In genomic region chr1:185208626-185209170, GRCh38 we compare ENCODE assay signal across 15 cellular contexts.
"Had no signal": no experiment of that assay in that cellular context is flagged by ENCODE, and none has a peak within 500 bp of the region (broad histone marks: within the 10 kb centered on the region; RNA-seq: fewer than 3 reads in every experiment).

No MANE protein-coding gene starts in this region.

- H3K9me3 ChIP-seq: colonic mucosa, thoracic aorta had no signal

- H3K27ac ChIP-seq: breast epithelium, colonic mucosa, parathyroid adenoma, thoracic aorta had no signal

- H3K36me3 ChIP-seq: breast epithelium, colonic mucosa had no signal

- H3K4me1 Mint-ChIP-seq: activated naive CD4-positive, alpha-beta T cell treated with anti-CD3 and anti-CD28 coated beads, Interleukin-2, amount 50 U/mL, for 24 hours; stimulated activated naive CD8-positive, alpha-beta T cell treated with anti-CD3 and anti-CD28 coated beads, Interleukin-15, amount 100 ng/mL, for 72 hours had no signal

- H3K27ac Mint-ChIP-seq: activated naive CD4-positive, alpha-beta T cell treated with anti-CD3 and anti-CD28 coated beads, Interleukin-2, amount 50 U/mL, for 24 hours; activated T-helper 2 cell treated with anti-CD3 and anti-CD28 coated beads, Interferon-gamma antibody, Interleukin-2, Interleukin-4, amounts not matched to agents 10 μg/mL and 5 μg/mL and 100 μg/mL, durations not matched to agents 14 hours and 24 hours and 36 hours; stimulated activated naive CD8-positive, alpha-beta T cell treated with anti-CD3 and anti-CD28 coated beads, Interleukin-15, amount 100 ng/mL, for 72 hours; T-helper 17 cell had no signal

- H3K4me3 ChIP-seq: breast epithelium, colonic mucosa, thoracic aorta had no signal

- H3K27me3 ChIP-seq: breast epithelium, colonic mucosa had no signal

- H3K27me3 Mint-ChIP-seq: activated naive CD4-positive, alpha-beta T cell treated with anti-CD3 and anti-CD28 coated beads, Interleukin-2, amount 50 U/mL, for 24 hours; stimulated activated naive CD8-positive, alpha-beta T cell treated with anti-CD3 and anti-CD28 coated beads, Interleukin-15, amount 100 ng/mL, for 72 hours; T-helper 17 cell had no signal

- H3K4me1 ChIP-seq: breast epithelium, colonic mucosa, parathyroid adenoma had no signal

- ATAC-seq: stimulated activated naive CD8-positive, alpha-beta T cell treated with anti-CD3 and anti-CD28 coated beads, Interleukin-15, amount 100 ng/mL, for 72 hours; T-helper 17 cell had no signal

- H3K4me3 Mint-ChIP-seq: activated naive CD4-positive, alpha-beta T cell treated with anti-CD3 and anti-CD28 coated beads, Interleukin-2, amount 50 U/mL, for 24 hours; stimulated activated naive CD8-positive, alpha-beta T cell treated with anti-CD3 and anti-CD28 coated beads, Interleukin-15, amount 100 ng/mL, for 72 hours; T-helper 17 cell had no signal

- DNase-seq: activated CD4-positive, alpha-beta T cell treated with anti-CD3 and anti-CD28 coated beads, Interleukin-2, amount 50 U/mL, for 1 hour; activated T-cell treated with anti-CD3 and anti-CD28 coated beads for 4 hours; amygdala; colonic mucosa; kidney; retina; stimulated activated CD4-positive, alpha-beta T cell treated with anti-CD3 and anti-CD28 coated beads, Interleukin-4, amount 100 ng/mL, for 1 hour; stimulated activated CD8-positive, alpha-beta memory T cell treated with anti-CD3 and anti-CD28 coated beads, Interleukin-4, amount 100 ng/mL, for 48 hours; stimulated activated naive CD8-positive, alpha-beta T cell treated with anti-CD3 and anti-CD28 coated beads, Interleukin-15, amount 100 ng/mL, for 72 hours; T-helper 17 cell had no signal
